1 cellular context compared by ENCODE assay signal in genomic region chr14:100221419-100222218, GRCh38.
TF ChIP-seq lines count a peak whose summit lies in the region.

No MANE protein-coding gene starts in this region.

TF ChIP-seq in H1, 55 proteins besides CTCF, POLR2A, EP300 and RAD21 (continued from another document):
- TF ChIP-seq RXRA (IDR thresholded peaks at IDR 0.05; ENCODE audit: insufficient read depth, low read depth, low read length) (no peak), TAF1 (IDR thresholded peaks at IDR 0.05; ENCODE audit: low read depth, low read length) (peak; percentile 32; the same call in 1 of the 2 replicates), TEAD4 (IDR thresholded peaks at IDR 0.05; ENCODE audit: low read depth, low read length) (peak; percentile 58; the same call in 1 of the 2 replicates), SP1 (IDR thresholded peaks at IDR 0.05; ENCODE audit: low read depth, low read length) (no peak), SRF (IDR thresholded peaks at IDR 0.05; ENCODE audit: low read depth, low read length) (no peak), RBBP5 (IDR thresholded peaks at IDR 0.05; ENCODE audit: borderline replicate concordance, low read depth, low read length) (no peak), SP4 (IDR thresholded peaks at IDR 0.05; ENCODE audit: low read length) (no peak), GABPA (IDR thresholded peaks at IDR 0.05; ENCODE audit: borderline replicate concordance, insufficient read depth, low read length) (no peak), KDM1A (IDR thresholded peaks at IDR 0.05; ENCODE audit: borderline replicate concordance, low read length) (peak; percentile 96), SAP30 (IDR thresholded peaks at IDR 0.05; ENCODE audit: insufficient read depth, insufficient replicate concordance, low read length) (no peak), BRCA1 (IDR thresholded peaks at IDR 0.05; ENCODE audit: low read depth, low read length) (no peak), POU5F1 (IDR thresholded peaks at IDR 0.05; ENCODE audit: low read depth, low read length) (no peak), ATF3 (IDR thresholded peaks at IDR 0.05; ENCODE audit: insufficient read depth, low read depth, low read length) (no peak), CTBP2 (IDR thresholded peaks at IDR 0.05; ENCODE audit: borderline replicate concordance, insufficient read depth, insufficient read length, low read length) (peak; percentile 48), POLR2AphosphoS5 (IDR thresholded peaks at IDR 0.05; ENCODE audit: low read depth, low read length) (peak; percentile 36; the same call in 1 of the 2 replicates), SIN3A (conservative IDR thresholded peaks at IDR 0.05 in 1 of 2, IDR thresholded peaks at IDR 0.05 in 1 of 2; ENCODE audit: low read depth in 1 of 2, low read length in 2 of 2) (peak in 1 of 2 experiments; percentile 53; a peak in 1 of 4 replicates), EZH2 (IDR thresholded peaks at IDR 0.05; ENCODE audit: low read depth, low read length, severe bottlenecking) (no peak), MAX (IDR thresholded peaks at IDR 0.05) (peak; percentile 57; the same call in 1 of the 2 replicates), CHD7 (IDR thresholded peaks at IDR 0.05; ENCODE audit: insufficient replicate concordance, low read length) (no peak), BACH1 (IDR thresholded peaks at IDR 0.05; ENCODE audit: low read length) (no peak), TAF7 (optimal IDR thresholded peaks at IDR 0.05; ENCODE audit: borderline replicate concordance, low read depth, low read length) (no peak), USF2 (IDR thresholded peaks at IDR 0.05; ENCODE audit: low read length) (no peak), YY1 (IDR thresholded peaks at IDR 0.05; ENCODE audit: low read depth, low read length) (no peak), ATF2 (IDR thresholded peaks at IDR 0.05; ENCODE audit: low read length) (no peak), KDM5A (IDR thresholded peaks at IDR 0.05; ENCODE audit: low read length) (no peak), FOSL1 (IDR thresholded peaks at IDR 0.05; ENCODE audit: insufficient read depth, low read depth, low read length) (no peak), CREB1 (IDR thresholded peaks at IDR 0.05) (no peak), KDM4A (IDR thresholded peaks at IDR 0.05; ENCODE audit: low read depth, low read length, severe bottlenecking) (no peak), NRF1 (IDR thresholded peaks at IDR 0.05; ENCODE audit: low read depth, low read length) (no peak)
